In the genomic region with DNA sequence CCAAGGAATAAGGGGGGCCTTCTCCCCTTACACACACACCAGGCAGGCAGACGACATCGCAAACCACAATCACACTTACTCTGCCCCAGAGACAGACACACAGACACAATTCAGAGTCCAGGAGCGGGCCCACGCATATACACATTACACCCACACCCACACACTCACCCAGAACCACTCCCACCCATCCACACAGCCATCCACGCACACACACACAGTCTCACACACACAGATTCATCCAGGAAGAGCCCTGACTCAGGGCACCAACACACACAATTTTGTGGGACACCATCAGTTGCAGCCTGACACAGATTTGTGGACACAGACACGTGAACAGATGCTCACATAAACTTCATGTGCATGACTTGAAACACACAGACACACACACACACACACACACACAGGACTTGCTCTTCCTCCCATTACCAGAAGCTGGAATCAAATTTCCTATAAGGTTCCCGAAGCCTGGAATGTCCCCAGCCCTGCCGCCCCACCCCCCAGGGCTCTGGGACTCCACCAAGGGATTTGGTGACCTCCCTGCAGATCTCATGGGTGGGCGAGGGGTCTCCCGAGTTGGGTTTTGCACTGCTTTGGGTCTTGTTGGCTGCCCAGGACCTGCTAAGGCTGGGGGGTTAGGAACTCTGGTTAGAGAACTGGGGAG, we compare ENCODE assay signal across 9 cellular contexts. TPM values are rescaled to one million over a fixed set of nuclear protein-coding genes. Genes with fewer than 3 reads are reported as not detected.
DNase-seq lines count a peak whose midpoint lies in the region; ATAC-seq and TF ChIP-seq lines count a peak whose summit lies in the region.
"Had no signal": no experiment of that assay in that cellular context is flagged by ENCODE, and none has a peak within 500 bp of the region (broad histone marks: within the 10 kb centered on the region; RNA-seq: fewer than 3 reads in every experiment).

No MANE protein-coding gene starts in this region.

- intact Hi-C loops in PC-9 (cut with micrococcal nuclease; ENCODE audit: unreplicated experiment) (loop anchor here (2.0 kb wide), 1 partner anchor 18 kb away; no protein-coding TSS in a partner anchor), esophagus squamous epithelium (cut with DNase I) (no loop called here), lower lobe of right lung (cut with DNase I) (no loop called here)

- peaks cover 22% of the 10 kb centered on the region for H3K27me3 ChIP-seq in PC-9 (ENCODE audit: insufficient read depth, low read depth)
- H3K27me3 ChIP-seq in esophagus squamous epithelium, result no peaks in the 10 kb centered on the region
- no peaks in the 10 kb centered on the region for H3K27me3 ChIP-seq in lower lobe of right lung (ENCODE audit: low read depth)
- no peaks in the 10 kb centered on the region for H3K27me3 ChIP-seq in subcutaneous abdominal adipose tissue (ENCODE audit: control insufficient read depth in 5 of 5, insufficient read depth in 4 of 5, low read length in 5 of 5)

- no peaks in the 10 kb centered on the region for H3K9me3 Mint-ChIP-seq in activated naive CD8-positive, alpha-beta T cell treated with anti-CD3 and anti-CD28 coated beads, Interleukin-2, amount 50 U/mL, for 24 hours
- H3K9me3 Mint-ChIP-seq in effector memory CD8-positive, alpha-beta T cell, result no peaks in the 10 kb centered on the region

- H3K9me3 ChIP-seq in PC-9 (ENCODE audit: insufficient read depth, low read depth) (no peaks in the 10 kb centered on the region), esophagus squamous epithelium (no peaks in the 10 kb centered on the region), lower lobe of right lung (no peaks in the 10 kb centered on the region), subcutaneous abdominal adipose tissue (ENCODE audit: control insufficient read depth in 5 of 5, low read length in 5 of 5) (no peaks in the 10 kb centered on the region)

- TF ChIP-seq CTCF in PC-9 (conservative IDR thresholded peaks at IDR 0.05) (no peak), esophagus squamous epithelium (IDR thresholded peaks at IDR 0.05) (no peak), lower lobe of right lung (IDR thresholded peaks at IDR 0.05) (no peak), GM10266 (IDR thresholded peaks at IDR 0.05; ENCODE audit: control insufficient read depth, insufficient read depth, low read depth, missing control alignments) (no peak)

- no peak for TF ChIP-seq POLR2A in esophagus squamous epithelium (IDR thresholded peaks at IDR 0.05)

- H3K4me1 Mint-ChIP-seq in activated naive CD8-positive, alpha-beta T cell treated with anti-CD3 and anti-CD28 coated beads, Interleukin-2, amount 50 U/mL, for 24 hours, result no peaks in the 10 kb centered on the region
- H3K4me1 Mint-ChIP-seq in effector memory CD8-positive, alpha-beta T cell (ENCODE audit: low read depth in 2 of 2), result no peaks in the 10 kb centered on the region
- H3K4me1 Mint-ChIP-seq: activated CD8-positive, alpha-beta memory T cell treated with anti-CD3 and anti-CD28 coated beads, Interleukin-2, amount 10 ng/mL, durations not matched to agents 7 days and 5 days had no signal

- H3K4me3 ChIP-seq in PC-9 (no peak overlapping the region), esophagus squamous epithelium (peak overlapping the region; percentile 32 to 71 (median 50)), lower lobe of right lung (peak overlapping the region; percentile 60), subcutaneous abdominal adipose tissue (ENCODE audit: low read depth in 1 of 5, low read length in 5 of 5) (peak overlapping the region in 4 of 5 donors; percentile 26 to 52 (median 48))

- ATAC-seq in lower lobe of right lung, result peak; percentile 7 to 47
- no peak for ATAC-seq in activated naive CD8-positive, alpha-beta T cell treated with anti-CD3 and anti-CD28 coated beads, Interleukin-2, amount 50 U/mL, for 24 hours
- ATAC-seq in effector memory CD8-positive, alpha-beta T cell (replicated peaks), result no peak
- ATAC-seq: activated CD8-positive, alpha-beta memory T cell treated with anti-CD3 and anti-CD28 coated beads, Interleukin-2, amount 10 ng/mL, durations not matched to agents 7 days and 5 days had no signal

- BruUV-seq in PC-9 (replicated peaks; lab: Mats Ljungman, UMichigan), result no TSS peak

- CTCF ChIA-PET in PC-9 (lab: Charles Lee), result interaction anchor here (0.6 kb wide), 1 partner anchor 1453 kb away, joined by 3 read pairs; no protein-coding TSS in a partner anchor

- POLR2A ChIA-PET in PC-9 (lab: Charles Lee; ENCODE audit: unreplicated experiment), result no interaction called here

- no peaks in the 10 kb centered on the region for H4K20me1 ChIP-seq in PC-9 (ENCODE audit: insufficient read depth)

- H3K9me2 ChIP-seq in PC-9 (ENCODE audit: insufficient read depth), result no peaks in the 10 kb centered on the region

- H3K36me3 ChIP-seq in PC-9 (ENCODE audit: low read depth) (no peaks in the 10 kb centered on the region), esophagus squamous epithelium (no peaks in the 10 kb centered on the region), lower lobe of right lung (no peaks in the 10 kb centered on the region), subcutaneous abdominal adipose tissue (ENCODE audit: control insufficient read depth in 5 of 5, insufficient read depth in 5 of 5, low read length in 5 of 5) (peaks cover 0 to 24% (median 10%) of the 10 kb centered on the region in 5 donors)

- H3F3A ChIP-seq in PC-9 (ENCODE audit: insufficient read depth, low read depth), result no peaks in the 10 kb centered on the region

- H3K79me2 ChIP-seq in PC-9 (ENCODE audit: low read depth), result no peaks in the 10 kb centered on the region

- H3K36me3 Mint-ChIP-seq in activated naive CD8-positive, alpha-beta T cell treated with anti-CD3 and anti-CD28 coated beads, Interleukin-2, amount 50 U/mL, for 24 hours (ENCODE audit: low read depth), result no peaks in the 10 kb centered on the region
- H3K36me3 Mint-ChIP-seq in effector memory CD8-positive, alpha-beta T cell (ENCODE audit: insufficient read depth), result no peaks in the 10 kb centered on the region
- H3K36me3 Mint-ChIP-seq: activated CD8-positive, alpha-beta memory T cell treated with anti-CD3 and anti-CD28 coated beads, Interleukin-2, amount 10 ng/mL, durations not matched to agents 7 days and 5 days had no signal

- peak overlapping the region; percentile 34; the same call in 1 of the 2 replicates for H3K4me2 ChIP-seq in PC-9

- WGBS in esophagus squamous epithelium, 2 donors, result 41 to 47% methylated on average over 6 to 8 of the region's 10 CpGs

- H3K27ac Mint-ChIP-seq in activated naive CD8-positive, alpha-beta T cell treated with anti-CD3 and anti-CD28 coated beads, Interleukin-2, amount 50 U/mL, for 24 hours, result no peak overlapping the region
- no peak overlapping the region for H3K27ac Mint-ChIP-seq in effector memory CD8-positive, alpha-beta T cell
- H3K27ac Mint-ChIP-seq: activated CD8-positive, alpha-beta memory T cell treated with anti-CD3 and anti-CD28 coated beads, Interleukin-2, amount 10 ng/mL, durations not matched to agents 7 days and 5 days had no signal

- peaks cover 10% of the 10 kb centered on the region for H3K27me3 Mint-ChIP-seq in activated naive CD8-positive, alpha-beta T cell treated with anti-CD3 and anti-CD28 coated beads, Interleukin-2, amount 50 U/mL, for 24 hours
- H3K27me3 Mint-ChIP-seq in effector memory CD8-positive, alpha-beta T cell, result peaks cover 12 to 28% of the 10 kb centered on the region in 2 donors
- H3K27me3 Mint-ChIP-seq: activated CD8-positive, alpha-beta memory T cell treated with anti-CD3 and anti-CD28 coated beads, Interleukin-2, amount 10 ng/mL, durations not matched to agents 7 days and 5 days had no signal

- DNase-seq in PC-9 (no peak), esophagus squamous epithelium (lab: John Stamatoyannopoulos, UW) (no peak), lower lobe of right lung (no peak), GM10266 (ENCODE audit: extremely low spot score) (no peak), NCI-H446 treated with DMSO at 0.1 percent for 48 hours (lab: John Stamatoyannopoulos, UW) (no peak)
- DNase-seq in activated naive CD8-positive, alpha-beta T cell treated with anti-CD3 and anti-CD28 coated beads, Interleukin-2, amount 50 U/mL, for 24 hours, result no peak
- no peak for DNase-seq in effector memory CD8-positive, alpha-beta T cell
- DNase-seq: activated CD8-positive, alpha-beta memory T cell treated with anti-CD3 and anti-CD28 coated beads, Interleukin-2, amount 10 ng/mL, durations not matched to agents 7 days and 5 days had no signal

- H3K27ac ChIP-seq in PC-9 (no peak overlapping the region), esophagus squamous epithelium (peak overlapping the region; percentile 68 to 94 (median 87)), lower lobe of right lung (peak overlapping the region; percentile 64), subcutaneous abdominal adipose tissue (ENCODE audit: low read depth, low read length) (peak overlapping the region; percentile 78)

- H3K4me1 ChIP-seq in PC-9 (replicated peaks; ENCODE audit: insufficient read depth) (no peaks in the 10 kb centered on the region), esophagus squamous epithelium (peaks cover 29 to 72% (median 40%) of the 10 kb centered on the region in 3 donors), lower lobe of right lung (peaks cover 62% of the 10 kb centered on the region), subcutaneous abdominal adipose tissue (ENCODE audit: control insufficient read depth in 5 of 5, insufficient read depth in 5 of 5, low read length in 5 of 5) (peaks cover 13 to 67% (median 64%) of the 10 kb centered on the region in 5 donors)

- H2AFZ ChIP-seq in PC-9, result no peak overlapping the region

- H3K4me3 Mint-ChIP-seq in activated naive CD8-positive, alpha-beta T cell treated with anti-CD3 and anti-CD28 coated beads, Interleukin-2, amount 50 U/mL, for 24 hours, result no peak overlapping the region
- H3K4me3 Mint-ChIP-seq in effector memory CD8-positive, alpha-beta T cell, result no peak overlapping the region
- H3K4me3 Mint-ChIP-seq: activated CD8-positive, alpha-beta memory T cell treated with anti-CD3 and anti-CD28 coated beads, Interleukin-2, amount 10 ng/mL, durations not matched to agents 7 days and 5 days had no signal

- peak overlapping the region; percentile 25 to 54 (median 32) for H3K9ac ChIP-seq in subcutaneous abdominal adipose tissue (ENCODE audit: low read length in 5 of 5)

RNA-seq across cellular contexts. Expression of a gene that starts 23.5 kb away (rescaled TPM):
- total RNA-seq in PC-9 (2021) (5.5 and 6.0 TPM in 2 replicates), esophagus squamous epithelium (100 to 1,000 TPM in 1 of 4 donors, 10 to 100 TPM in 3; 34.7 to 201 (median 59.2) TPM), lower lobe of right lung (505 TPM)

Comparison
In these comparisons a context has a peak if more than half of its experiments do, and no peak if none do; other contexts are left out.
1. ATAC-seq: peak in lower lobe of right lung (2 of 2); none in activated naive CD8-positive, alpha-beta T cell treated with anti-CD3 and anti-CD28 coated beads, Interleukin-2, amount 50 U/mL, for 24 hours (single experiment) and effector memory CD8-positive, alpha-beta T cell (single experiment).